In the genomic region with DNA sequence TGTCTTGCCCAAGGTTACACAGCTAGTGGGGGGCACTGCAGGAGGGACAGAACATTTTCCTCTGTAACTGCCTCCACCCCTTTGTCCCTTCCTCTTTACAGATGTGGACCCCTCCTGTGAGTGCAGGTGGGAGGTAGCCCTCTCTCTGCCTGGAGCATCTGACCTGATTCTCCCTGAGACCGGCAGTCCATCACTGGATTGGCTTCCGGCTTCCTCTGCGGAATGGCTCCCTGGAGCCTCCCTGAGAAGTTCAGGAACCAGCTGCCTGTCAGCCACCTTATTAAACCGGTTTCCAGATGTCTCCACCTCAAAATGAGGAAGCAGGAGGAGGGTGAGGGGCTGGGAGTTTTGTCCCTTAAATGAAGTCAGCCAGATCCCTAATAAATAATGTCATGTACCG, we compare ENCODE assay signal across 17 cellular contexts.
A peak's percentile ranks its signal among the peaks of the same experiment; 100 is the strongest.
DNase-seq lines count a peak whose midpoint lies in the region; ATAC-seq, FAIRE-seq and TF ChIP-seq lines count a peak whose summit lies in the region.
"Had no signal": no experiment of that assay in that cellular context is flagged by ENCODE, and none has a peak within 500 bp of the region (broad histone marks: within the 10 kb centered on the region; RNA-seq: fewer than 3 reads in every experiment).

No MANE protein-coding gene starts in this region.

- POLR2A ChIA-PET in CD8-positive, alpha-beta T cell (lab: Charles Lee), result no interaction called here
- POLR2A ChIA-PET in GM10248 (lab: Yijun Ruan, JAX), result no interaction called here

- no peaks in the 10 kb centered on the region for H3K9me3 Mint-ChIP-seq in CD8-positive, alpha-beta T cell
- H3K9me3 Mint-ChIP-seq: CD4-positive, alpha-beta T cell had no signal

- no peaks in the 10 kb centered on the region for H3K9me3 ChIP-seq in CD8-positive, alpha-beta T cell (ENCODE audit: low read length)
- H3K9me3 ChIP-seq in small intestine (ENCODE audit: control insufficient read depth, low read depth), result no peaks in the 10 kb centered on the region
- H3K9me3 ChIP-seq: A549 had no signal

- intact Hi-C loops in CD8-positive, alpha-beta T cell (cut with DNase I, micrococcal nuclease), result no loop called here

- no peak overlapping the region for H3K4me3 ChIP-seq in CD8-positive, alpha-beta T cell (ENCODE audit: low read depth, low read length)
- H3K4me3 ChIP-seq in small intestine (ENCODE audit: low read depth in 1 of 2, low read length in 2 of 2), result no peak overlapping the region
- H3K4me3 ChIP-seq: A549 had no signal

- H3K27me3 ChIP-seq in CD8-positive, alpha-beta T cell (ENCODE audit: insufficient read depth, low read length), result no peaks in the 10 kb centered on the region
- H3K27me3 ChIP-seq in small intestine (ENCODE audit: control insufficient read depth in 2 of 2, insufficient read depth in 2 of 2, low read length in 2 of 2), result no peaks in the 10 kb centered on the region

- H3K36me3 ChIP-seq in CD8-positive, alpha-beta T cell (ENCODE audit: insufficient read depth, low read length), result no peaks in the 10 kb centered on the region
- no peaks in the 10 kb centered on the region for H3K36me3 ChIP-seq in small intestine (ENCODE audit: control insufficient read depth in 2 of 2, insufficient read depth in 2 of 2, low read length in 2 of 2)

- no peak for ATAC-seq in CD8-positive, alpha-beta T cell
- ATAC-seq: A549 had no signal

- no peaks in the 10 kb centered on the region for H3K4me1 ChIP-seq in CD8-positive, alpha-beta T cell (ENCODE audit: insufficient read depth, low read length)
- no peaks in the 10 kb centered on the region for H3K4me1 ChIP-seq in small intestine (ENCODE audit: control insufficient read depth in 2 of 2, insufficient read depth in 1 of 2, low read depth in 1 of 2, low read length in 1 of 2)
- H3K4me1 ChIP-seq: A549 had no signal

- CTCF ChIA-PET in CD8-positive, alpha-beta T cell (lab: Charles Lee), result no interaction called here
- CTCF ChIA-PET in GM10248 (lab: Yijun Ruan, JAX), result no interaction called here

- H3K27ac ChIP-seq in CD8-positive, alpha-beta T cell (ENCODE audit: low read depth, low read length), result no peak overlapping the region
- H3K27ac ChIP-seq in small intestine (ENCODE audit: low read depth in 1 of 2, low read length in 1 of 2), result no peak overlapping the region
- H3K27ac ChIP-seq: 22Rv1, A549, C4-2B had no signal

- H3K36me3 Mint-ChIP-seq in CD8-positive, alpha-beta T cell, result no peaks in the 10 kb centered on the region

- H3K27me3 Mint-ChIP-seq in CD8-positive, alpha-beta T cell (ENCODE audit: low read depth), result peaks cover 2% of the 10 kb centered on the region
- H3K27me3 Mint-ChIP-seq: CD4-positive, alpha-beta T cell had no signal

- no peak for FAIRE-seq in small intestine (lab: Jason Lieb, UNC)
- FAIRE-seq: A549, H1 had no signal

- 65 to 72% (median 66%) methylated on average over 5 of the region's 5 CpGs for WGBS in small intestine, 3 donors

- H3K27ac Mint-ChIP-seq in CD8-positive, alpha-beta T cell, result peak overlapping the region; percentile 7
- H3K27ac Mint-ChIP-seq: CD4-positive, alpha-beta T cell; H9 had no signal

- DNase-seq in CD8-positive, alpha-beta T cell, result no peak
- DNase-seq in NCI-H146 (lab: John Stamatoyannopoulos, UW) (peak; percentile 73), OCI-M1 (lab: John Stamatoyannopoulos, UW) (peak; percentile 12), left kidney (ENCODE audit: low read depth, low spot score) (peak; percentile 41), GM10248 (ENCODE audit: extremely low spot score) (no peak), small intestine (no peak), NCI-H2081 treated with DMSO at 0.1 percent for 48 hours (lab: John Stamatoyannopoulos, UW) (no peak)
- DNase-seq: AML-193; CD4-positive, alpha-beta T cell; DMS153; DMS79; GDM1; H9 had no signal

- no peaks in the 10 kb centered on the region for H3K4me1 Mint-ChIP-seq in CD8-positive, alpha-beta T cell (ENCODE audit: low read depth)

- H3K4me3 Mint-ChIP-seq in CD8-positive, alpha-beta T cell, result no peak overlapping the region
- H3K4me3 Mint-ChIP-seq: CD4-positive, alpha-beta T cell; H9 had no signal

- no peak for TF ChIP-seq CTCF in CD8-positive, alpha-beta T cell (IDR thresholded peaks at IDR 0.05)
- TF ChIP-seq CTCF in GM10248 (IDR thresholded peaks at IDR 0.05; ENCODE audit: control extremely low read depth, extremely low read depth, low read depth, missing control alignments), result no peak

Comparison
In these comparisons a context has a peak if more than half of its experiments do, and no peak if none do; other contexts are left out.
1. DNase-seq: peak in NCI-H146 (single experiment), OCI-M1 (single experiment) and left kidney (single experiment); none in CD8-positive, alpha-beta T cell (0 of 7), GM10248 (single experiment), small intestine (single experiment) and NCI-H2081 treated with DMSO at 0.1 percent for 48 hours (single experiment).